ENCODE assay signal across 8 cellular contexts in the genomic region with DNA sequence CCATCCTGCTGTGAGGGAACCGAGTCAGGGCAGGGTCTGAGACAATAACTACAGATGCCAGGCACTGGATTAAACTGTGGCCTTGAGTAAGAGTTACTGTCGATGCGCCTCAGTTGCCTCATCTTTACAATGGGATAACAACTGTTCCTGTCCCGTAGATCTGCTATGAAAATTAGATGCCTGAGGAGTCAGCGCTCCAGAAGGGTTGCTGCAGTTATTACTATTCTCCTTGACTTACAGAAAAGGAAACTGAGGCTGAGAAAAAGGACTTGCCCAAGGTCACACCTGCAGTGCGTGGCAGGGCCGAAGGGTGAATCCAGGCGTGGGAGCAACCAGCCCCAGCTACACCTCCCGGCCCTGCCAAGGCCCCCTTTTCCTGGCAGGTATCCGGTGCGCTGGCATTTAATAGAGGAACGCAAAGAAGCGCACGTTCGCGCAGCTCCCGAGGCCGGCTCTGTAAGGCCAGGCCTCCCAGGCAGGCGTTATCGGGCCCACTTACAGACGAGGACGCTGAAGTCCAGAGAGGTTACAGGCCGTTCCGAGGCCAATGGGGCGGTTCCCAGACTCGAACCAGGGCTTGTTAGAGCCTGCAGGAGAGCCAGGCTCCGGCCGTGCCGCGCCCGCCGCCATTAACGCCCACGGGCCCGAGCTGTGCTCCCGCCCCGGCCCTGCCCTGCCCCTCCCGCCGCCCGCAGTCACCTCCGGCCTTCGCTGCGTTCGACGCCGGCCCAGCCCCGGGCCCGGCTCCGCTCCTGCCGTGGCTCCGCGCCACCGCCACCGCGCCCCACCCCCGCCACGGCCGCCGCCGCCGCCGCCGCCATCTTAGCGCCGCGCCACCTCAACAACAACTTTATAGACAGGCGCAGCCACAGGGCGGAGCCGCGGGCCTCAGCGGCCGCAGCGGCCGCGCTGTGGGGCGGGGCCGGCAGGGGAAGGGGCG. TPM values are rescaled to one million over a fixed set of nuclear protein-coding genes. Genes with fewer than 3 reads are reported as not detected.
DNase-seq lines count a peak whose midpoint lies in the region; ATAC-seq and TF ChIP-seq lines count a peak whose summit lies in the region.

A gene (minus strand): TSS at position 852 of the 940 bp plus-strand sequence. CDS start 31 bp downstream, at position 821.

- H3K9me3 ChIP-seq in OCI-LY3 (ENCODE audit: insufficient read depth, low read length) (no peaks in the 10 kb centered on the region), transverse colon (no peaks in the 10 kb centered on the region)

- H3K79me2 ChIP-seq in OCI-LY3 (ENCODE audit: low read length), result peaks cover 27% of the 10 kb centered on the region

- peaks cover 14% of the 10 kb centered on the region for H3K4me1 ChIP-seq in OCI-LY3 (ENCODE audit: low read length)
- H3K4me1 ChIP-seq in transverse colon, result peaks cover 34 to 49% (median 46%) of the 10 kb centered on the region in 4 donors

- no peaks in the 10 kb centered on the region for H3K27me3 Mint-ChIP-seq in activated naive CD4-positive, alpha-beta T cell treated with anti-CD3 and anti-CD28 coated beads, Interleukin-2, amount 10 ng/mL, durations not matched to agents 7 days and 5 days
- peaks cover 2% of the 10 kb centered on the region for H3K27me3 Mint-ChIP-seq in dendritic cell treated with granulocyte-macrophage colony-stimulating factor and Interleukin-4, amounts not matched to agents 40 ng/mL and 50 ng/mL, for 4 days
- H3K27me3 Mint-ChIP-seq in memory B cell, result no peaks in the 10 kb centered on the region

- CTCF ChIA-PET in activated naive CD4-positive, alpha-beta T cell treated with anti-CD3 and anti-CD28 coated beads, Interleukin-2, amount 10 ng/mL, durations not matched to agents 7 days and 5 days (lab: Charles Lee), result interaction anchor here (0.9 to 1.4 kb wide), 5 partner anchors 10 to 34 kb away, joined by 3 to 5 read pairs (median 4); a partner anchor contains a TSS

- H2AFZ ChIP-seq in OCI-LY3 (ENCODE audit: low read depth, low read length), result peak within 1 kb of the TSS; percentile 62; the same call in 1 of the 2 replicates

- in situ Hi-C loops in transverse colon (cut with MboI; ENCODE audit: low pct_ligation_motif_present in 1 of 4, low pct_unique_long_range_greater_than_20kb in 1 of 4, low sequenced_read_pairs in 3 of 4), result no loop called here

- H3K36me3 Mint-ChIP-seq in activated naive CD4-positive, alpha-beta T cell treated with anti-CD3 and anti-CD28 coated beads, Interleukin-2, amount 10 ng/mL, durations not matched to agents 7 days and 5 days, result peaks cover 40% of the 10 kb centered on the region
- H3K36me3 Mint-ChIP-seq in dendritic cell treated with granulocyte-macrophage colony-stimulating factor and Interleukin-4, amounts not matched to agents 40 ng/mL and 50 ng/mL, for 4 days (ENCODE audit: low read depth), result peaks cover 56% of the 10 kb centered on the region
- peaks cover 11% of the 10 kb centered on the region for H3K36me3 Mint-ChIP-seq in memory B cell

- H3K4me3 ChIP-seq in OCI-LY3 (ENCODE audit: low read length) (peak within 1 kb of the TSS; percentile 89), transverse colon (peak within 1 kb of the TSS; percentile 84 to 98 (median 91))

- H3K36me3 ChIP-seq in OCI-LY3 (replicated peaks; ENCODE audit: low read depth, low read length) (peaks cover 13% of the 10 kb centered on the region), transverse colon (peaks cover 0 to 6% (median 2%) of the 10 kb centered on the region in 4 donors)

- H3K4me3 Mint-ChIP-seq in activated naive CD4-positive, alpha-beta T cell treated with anti-CD3 and anti-CD28 coated beads, Interleukin-2, amount 10 ng/mL, durations not matched to agents 7 days and 5 days, result peak within 1 kb of the TSS; percentile 93
- H3K4me3 Mint-ChIP-seq in dendritic cell treated with granulocyte-macrophage colony-stimulating factor and Interleukin-4, amounts not matched to agents 40 ng/mL and 50 ng/mL, for 4 days, result peak within 1 kb of the TSS; percentile 97
- peak within 1 kb of the TSS; percentile 96 for H3K4me3 Mint-ChIP-seq in memory B cell

- H3K27ac ChIP-seq in OCI-LY3 (ENCODE audit: low read length), result peak within 1 kb of the TSS; percentile 46
- peak within 1 kb of the TSS; percentile 96 to 98 (median 96) for H3K27ac ChIP-seq in transverse colon

- no peak for TF ChIP-seq CTCF in OCI-LY3 (IDR thresholded peaks at IDR 0.05; ENCODE audit: low read depth, low read length)
- no peak for TF ChIP-seq CTCF in transverse colon (IDR thresholded peaks at IDR 0.05)

- no peaks in the 10 kb centered on the region for H3K9me3 Mint-ChIP-seq in activated naive CD4-positive, alpha-beta T cell treated with anti-CD3 and anti-CD28 coated beads, Interleukin-2, amount 10 ng/mL, durations not matched to agents 7 days and 5 days
- no peaks in the 10 kb centered on the region for H3K9me3 Mint-ChIP-seq in dendritic cell treated with granulocyte-macrophage colony-stimulating factor and Interleukin-4, amounts not matched to agents 40 ng/mL and 50 ng/mL, for 4 days
- no peaks in the 10 kb centered on the region for H3K9me3 Mint-ChIP-seq in memory B cell

- H3K27me3 ChIP-seq in OCI-LY3 (ENCODE audit: low read depth, low read length) (no peaks in the 10 kb centered on the region), transverse colon (no peaks in the 10 kb centered on the region)

- ATAC-seq in HG02840 (IDR thresholded peaks at IDR 0.05; ENCODE audit: low FRiP score, unreplicated experiment), result peak; percentile 45
- ATAC-seq in memory B cell (ENCODE audit: low read depth), result peak; percentile 70

- peak within 1 kb of the TSS; percentile 87 for H3K9ac ChIP-seq in OCI-LY3 (ENCODE audit: low read length)

- no peaks in the 10 kb centered on the region for H4K20me1 ChIP-seq in OCI-LY3 (ENCODE audit: insufficient read depth, low read length)

- 5% methylated on average over 41 of the region's 78 CpGs; no CpG with 5 or more reads in 1 of the 2 donors for WGBS in transverse colon (ENCODE audit: low coverage in 1 of 2), 2 donors

- no peak for TF ChIP-seq EP300 in transverse colon (IDR thresholded peaks at IDR 0.05; ENCODE audit: low read depth)

- intact Hi-C loops in dendritic cell treated with granulocyte-macrophage colony-stimulating factor and Interleukin-4, amounts not matched to agents 40 ng/mL and 50 ng/mL, for 4 days (cut with micrococcal nuclease), result loop anchor here (1.0 to 5.0 kb wide), 3 partner anchors 23 to 349 kb away; a partner anchor contains a TSS
- intact Hi-C loops in transverse colon (cut with DNase I; ENCODE audit: low total_unique reads), result loop anchor here (2.0 kb wide), 1 partner anchor 30 kb away; a partner anchor contains a TSS

- TF ChIP-seq POLR2A in transverse colon (IDR thresholded peaks at IDR 0.05), result no peak

- H3K4me2 ChIP-seq in OCI-LY3 (ENCODE audit: low read length), result peak within 1 kb of the TSS; percentile 98

- DNase-seq in activated naive CD4-positive, alpha-beta T cell treated with anti-CD3 and anti-CD28 coated beads, Interleukin-2, amount 10 ng/mL, durations not matched to agents 7 days and 5 days, result no peak
- DNase-seq in activated naive CD4-positive, alpha-beta T cell treated with Interleukin-2 at 50 U/mL for 16 hours, result no peak
- DNase-seq in memory B cell (ENCODE audit: low spot score in 2 of 2), result no peak
- DNase-seq in transverse colon, result no peak
- no peak for DNase-seq in LoVo (ENCODE audit: low spot score)

- peaks cover 55% of the 10 kb centered on the region for H3K4me1 Mint-ChIP-seq in activated naive CD4-positive, alpha-beta T cell treated with anti-CD3 and anti-CD28 coated beads, Interleukin-2, amount 10 ng/mL, durations not matched to agents 7 days and 5 days
- peaks cover 62% of the 10 kb centered on the region for H3K4me1 Mint-ChIP-seq in dendritic cell treated with granulocyte-macrophage colony-stimulating factor and Interleukin-4, amounts not matched to agents 40 ng/mL and 50 ng/mL, for 4 days (ENCODE audit: low read depth)
- peaks cover 24% of the 10 kb centered on the region for H3K4me1 Mint-ChIP-seq in memory B cell

- peak within 1 kb of the TSS; percentile 92 for H3K27ac Mint-ChIP-seq in activated naive CD4-positive, alpha-beta T cell treated with anti-CD3 and anti-CD28 coated beads, Interleukin-2, amount 10 ng/mL, durations not matched to agents 7 days and 5 days
- H3K27ac Mint-ChIP-seq in dendritic cell treated with granulocyte-macrophage colony-stimulating factor and Interleukin-4, amounts not matched to agents 40 ng/mL and 50 ng/mL, for 4 days, result peak within 1 kb of the TSS; percentile 89
- peak within 1 kb of the TSS; percentile 86 for H3K27ac Mint-ChIP-seq in memory B cell

RNA-seq across cellular contexts. Expression of the gene that starts here (rescaled TPM):
- total RNA-seq in transverse colon, result 10 to 100 TPM; 15.2 to 59.5 (median 22.8) TPM
